In the genomic region with DNA sequence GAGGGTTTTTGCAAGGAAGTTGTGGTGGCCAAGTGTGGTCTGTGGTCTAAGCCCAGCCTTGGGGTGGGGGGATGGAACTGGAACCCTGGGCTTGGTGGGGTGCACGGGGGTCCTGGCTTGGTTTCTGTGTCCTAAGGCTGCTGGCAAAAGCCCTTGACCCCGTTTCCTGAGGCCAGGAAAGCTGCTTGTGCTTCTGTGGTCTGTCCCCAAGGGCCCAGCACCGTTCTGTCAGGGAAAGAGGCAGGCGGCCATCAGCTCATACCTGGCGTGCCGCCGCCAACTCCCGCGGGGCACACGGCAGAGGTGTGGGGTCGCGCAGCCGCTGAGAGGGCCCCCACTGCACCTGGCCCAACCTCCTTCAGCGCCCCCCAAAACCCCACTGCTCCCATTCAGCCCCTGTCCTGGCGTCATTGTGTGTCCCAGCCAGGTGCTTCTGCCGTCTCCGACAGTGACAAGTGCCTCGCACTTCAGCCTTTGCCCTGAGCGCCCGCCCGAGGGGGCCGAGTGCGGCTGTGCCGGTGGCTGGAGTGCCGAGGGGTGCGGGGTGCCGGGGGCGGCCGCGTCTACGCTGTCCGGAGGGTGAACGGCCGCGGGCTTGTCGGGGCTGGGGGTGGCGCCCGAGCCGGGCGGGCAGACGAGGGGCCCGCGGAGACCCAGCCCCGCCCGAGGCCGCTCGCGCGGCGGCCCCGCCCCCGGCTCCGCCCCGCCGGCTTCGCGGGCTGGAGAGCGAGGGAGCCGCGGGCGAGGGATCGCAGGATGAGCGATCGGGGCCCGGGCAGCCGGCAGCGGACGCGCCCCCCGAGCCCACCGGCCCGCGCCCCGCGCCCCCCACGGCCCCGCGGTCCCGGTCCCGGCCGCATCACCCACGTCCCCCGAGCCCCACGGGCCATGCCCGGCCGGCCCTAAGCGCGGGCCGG, we compare ENCODE assay signal across 1 cellular context.
TF ChIP-seq lines count a peak whose summit lies in the region.

Gene CNIH2 (plus strand): TSS at position 701 of the 917 bp plus-strand sequence. CDS start 282 bp downstream, outside the sequence.

TF ChIP-seq in GM23338, 12 proteins besides CTCF, POLR2A, EP300 and RAD21 (continued from another document):
- TF ChIP-seq, protein P1, sequence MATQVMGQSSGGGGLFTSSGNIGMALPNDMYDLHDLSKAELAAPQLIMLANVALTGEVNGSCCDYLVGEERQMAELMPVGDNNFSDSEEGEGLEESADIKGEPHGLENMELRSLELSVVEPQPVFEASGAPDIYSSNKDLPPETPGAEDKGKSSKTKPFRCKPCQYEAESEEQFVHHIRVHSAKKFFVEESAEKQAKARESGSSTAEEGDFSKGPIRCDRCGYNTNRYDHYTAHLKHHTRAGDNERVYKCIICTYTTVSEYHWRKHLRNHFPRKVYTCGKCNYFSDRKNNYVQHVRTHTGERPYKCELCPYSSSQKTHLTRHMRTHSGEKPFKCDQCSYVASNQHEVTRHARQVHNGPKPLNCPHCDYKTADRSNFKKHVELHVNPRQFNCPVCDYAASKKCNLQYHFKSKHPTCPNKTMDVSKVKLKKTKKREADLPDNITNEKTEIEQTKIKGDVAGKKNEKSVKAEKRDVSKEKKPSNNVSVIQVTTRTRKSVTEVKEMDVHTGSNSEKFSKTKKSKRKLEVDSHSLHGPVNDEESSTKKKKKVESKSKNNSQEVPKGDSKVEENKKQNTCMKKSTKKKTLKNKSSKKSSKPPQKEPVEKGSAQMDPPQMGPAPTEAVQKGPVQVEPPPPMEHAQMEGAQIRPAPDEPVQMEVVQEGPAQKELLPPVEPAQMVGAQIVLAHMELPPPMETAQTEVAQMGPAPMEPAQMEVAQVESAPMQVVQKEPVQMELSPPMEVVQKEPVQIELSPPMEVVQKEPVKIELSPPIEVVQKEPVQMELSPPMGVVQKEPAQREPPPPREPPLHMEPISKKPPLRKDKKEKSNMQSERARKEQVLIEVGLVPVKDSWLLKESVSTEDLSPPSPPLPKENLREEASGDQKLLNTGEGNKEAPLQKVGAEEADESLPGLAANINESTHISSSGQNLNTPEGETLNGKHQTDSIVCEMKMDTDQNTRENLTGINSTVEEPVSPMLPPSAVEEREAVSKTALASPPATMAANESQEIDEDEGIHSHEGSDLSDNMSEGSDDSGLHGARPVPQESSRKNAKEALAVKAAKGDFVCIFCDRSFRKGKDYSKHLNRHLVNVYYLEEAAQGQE (IDR thresholded peaks at IDR 0.05; ENCODE audit: unreplicated experiment) = no peak
- no peak for TF ChIP-seq EZH2phosphoT487 (IDR thresholded peaks at IDR 0.05; ENCODE audit: unreplicated experiment)
- no peak for TF ChIP-seq CREB1 (CRISPR knock-in tag; IDR thresholded peaks at IDR 0.05; ENCODE audit: low read depth)
- TF ChIP-seq ZNF114 (CRISPR knock-in tag; IDR thresholded peaks at IDR 0.05) = no peak
- no peak for TF ChIP-seq ZNF331 (CRISPR knock-in tag; IDR thresholded peaks at IDR 0.05; ENCODE audit: low read depth)
- TF ChIP-seq, protein P2, sequence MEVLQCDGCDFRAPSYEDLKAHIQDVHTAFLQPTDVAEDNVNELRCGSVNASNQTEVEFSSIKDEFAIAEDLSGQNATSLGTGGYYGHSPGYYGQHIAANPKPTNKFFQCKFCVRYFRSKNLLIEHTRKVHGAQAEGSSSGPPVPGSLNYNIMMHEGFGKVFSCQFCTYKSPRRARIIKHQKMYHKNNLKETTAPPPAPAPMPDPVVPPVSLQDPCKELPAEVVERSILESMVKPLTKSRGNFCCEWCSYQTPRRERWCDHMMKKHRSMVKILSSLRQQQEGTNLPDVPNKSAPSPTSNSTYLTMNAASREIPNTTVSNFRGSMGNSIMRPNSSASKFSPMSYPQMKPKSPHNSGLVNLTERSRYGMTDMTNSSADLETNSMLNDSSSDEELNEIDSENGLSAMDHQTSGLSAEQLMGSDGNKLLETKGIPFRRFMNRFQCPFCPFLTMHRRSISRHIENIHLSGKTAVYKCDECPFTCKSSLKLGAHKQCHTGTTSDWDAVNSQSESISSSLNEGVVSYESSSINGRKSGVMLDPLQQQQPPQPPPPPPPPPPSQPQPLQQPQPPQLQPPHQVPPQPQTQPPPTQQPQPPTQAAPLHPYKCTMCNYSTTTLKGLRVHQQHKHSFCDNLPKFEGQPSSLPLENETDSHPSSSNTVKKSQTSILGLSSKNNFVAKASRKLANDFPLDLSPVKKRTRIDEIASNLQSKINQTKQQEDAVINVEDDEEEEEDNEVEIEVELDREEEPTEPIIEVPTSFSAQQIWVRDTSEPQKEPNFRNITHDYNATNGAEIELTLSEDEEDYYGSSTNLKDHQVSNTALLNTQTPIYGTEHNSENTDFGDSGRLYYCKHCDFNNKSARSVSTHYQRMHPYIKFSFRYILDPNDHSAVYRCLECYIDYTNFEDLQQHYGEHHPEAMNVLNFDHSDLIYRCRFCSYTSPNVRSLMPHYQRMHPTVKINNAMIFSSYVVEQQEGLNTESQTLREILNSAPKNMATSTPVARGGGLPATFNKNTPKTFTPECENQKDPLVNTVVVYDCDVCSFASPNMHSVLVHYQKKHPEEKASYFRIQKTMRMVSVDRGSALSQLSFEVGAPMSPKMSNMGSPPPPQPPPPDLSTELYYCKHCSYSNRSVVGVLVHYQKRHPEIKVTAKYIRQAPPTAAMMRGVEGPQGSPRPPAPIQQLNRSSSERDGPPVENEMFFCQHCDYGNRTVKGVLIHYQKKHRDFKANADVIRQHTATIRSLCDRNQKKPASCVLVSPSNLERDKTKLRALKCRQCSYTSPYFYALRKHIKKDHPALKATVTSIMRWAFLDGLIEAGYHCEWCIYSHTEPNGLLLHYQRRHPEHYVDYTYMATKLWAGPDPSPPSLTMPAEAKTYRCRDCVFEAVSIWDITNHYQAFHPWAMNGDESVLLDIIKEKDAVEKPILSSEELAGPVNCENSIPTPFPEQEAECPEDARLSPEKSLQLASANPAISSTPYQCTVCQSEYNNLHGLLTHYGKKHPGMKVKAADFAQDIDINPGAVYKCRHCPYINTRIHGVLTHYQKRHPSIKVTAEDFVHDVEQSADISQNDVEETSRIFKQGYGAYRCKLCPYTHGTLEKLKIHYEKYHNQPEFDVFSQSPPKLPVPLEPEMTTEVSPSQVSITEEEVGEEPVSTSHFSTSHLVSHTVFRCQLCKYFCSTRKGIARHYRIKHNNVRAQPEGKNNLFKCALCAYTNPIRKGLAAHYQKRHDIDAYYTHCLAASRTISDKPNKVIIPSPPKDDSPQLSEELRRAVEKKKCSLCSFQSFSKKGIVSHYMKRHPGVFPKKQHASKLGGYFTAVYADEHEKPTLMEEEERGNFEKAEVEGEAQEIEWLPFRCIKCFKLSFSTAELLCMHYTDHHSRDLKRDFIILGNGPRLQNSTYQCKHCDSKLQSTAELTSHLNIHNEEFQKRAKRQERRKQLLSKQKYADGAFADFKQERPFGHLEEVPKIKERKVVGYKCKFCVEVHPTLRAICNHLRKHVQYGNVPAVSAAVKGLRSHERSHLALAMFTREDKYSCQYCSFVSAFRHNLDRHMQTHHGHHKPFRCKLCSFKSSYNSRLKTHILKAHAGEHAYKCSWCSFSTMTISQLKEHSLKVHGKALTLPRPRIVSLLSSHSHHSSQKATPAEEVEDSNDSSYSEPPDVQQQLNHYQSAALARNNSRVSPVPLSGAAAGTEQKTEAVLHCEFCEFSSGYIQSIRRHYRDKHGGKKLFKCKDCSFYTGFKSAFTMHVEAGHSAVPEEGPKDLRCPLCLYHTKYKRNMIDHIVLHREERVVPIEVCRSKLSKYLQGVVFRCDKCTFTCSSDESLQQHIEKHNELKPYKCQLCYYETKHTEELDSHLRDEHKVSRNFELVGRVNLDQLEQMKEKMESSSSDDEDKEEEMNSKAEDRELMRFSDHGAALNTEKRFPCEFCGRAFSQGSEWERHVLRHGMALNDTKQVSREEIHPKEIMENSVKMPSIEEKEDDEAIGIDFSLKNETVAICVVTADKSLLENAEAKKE (CRISPR knock-in tag; IDR thresholded peaks at IDR 0.05) = no peak
- no peak; the same call in 1 of the 2 replicates for TF ChIP-seq POLR2AphosphoS5 (IDR thresholded peaks at IDR 0.05; ENCODE audit: low read depth)
